In the genomic region with DNA sequence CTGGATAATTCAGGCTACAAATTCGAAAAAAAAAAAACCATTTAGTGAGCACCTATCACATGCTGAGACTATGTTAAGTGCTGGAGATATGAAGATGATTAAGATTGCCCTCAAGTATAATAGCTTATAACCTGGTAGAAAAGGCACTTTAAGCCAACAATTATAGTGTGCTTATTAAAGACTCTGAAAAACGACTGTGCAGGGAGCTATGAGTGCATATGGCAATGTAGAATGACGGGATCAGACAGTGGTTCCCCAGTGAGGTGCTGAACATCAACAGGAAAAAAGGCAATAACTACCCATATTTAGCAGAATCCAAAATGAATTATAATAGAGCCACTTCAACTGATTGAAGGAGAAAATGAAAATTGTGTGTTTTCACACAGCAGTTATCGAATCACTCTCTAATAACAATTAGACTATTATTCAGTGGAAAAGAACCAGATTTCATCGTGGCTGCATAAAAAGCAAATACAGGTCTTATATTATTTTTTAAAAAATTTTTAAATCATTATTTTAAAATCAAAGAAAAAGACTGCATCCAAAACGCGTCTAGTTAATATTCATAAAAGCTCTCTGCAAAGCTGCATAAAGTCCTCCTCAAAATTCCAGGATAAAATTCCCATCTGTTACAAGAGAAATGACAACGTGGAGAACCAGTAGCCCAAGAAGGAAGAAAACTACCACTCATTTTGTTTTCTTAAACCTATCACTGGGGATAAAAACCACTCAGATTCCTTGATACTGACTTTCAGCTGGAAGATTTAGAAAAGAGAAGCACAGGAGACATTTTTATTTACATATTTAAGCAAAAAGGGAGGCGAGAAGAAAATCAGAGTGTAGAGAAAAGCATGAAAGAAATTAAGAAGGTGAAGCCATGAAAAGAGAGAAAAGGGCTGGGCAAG, we compare ENCODE assay signal across 8 cellular contexts. TPM values are rescaled to one million over a fixed set of nuclear protein-coding genes. Genes with fewer than 3 reads are reported as not detected.
DNase-seq lines count a peak whose midpoint lies in the region; ATAC-seq and TF ChIP-seq lines count a peak whose summit lies in the region.

No MANE protein-coding gene starts in this region.

- H3K36me3 ChIP-seq in GM06990 (ENCODE audit: control insufficient read depth, insufficient read depth, low read length) = no peaks in the 10 kb centered on the region
- H3K36me3 ChIP-seq in NT2/D1 (ENCODE audit: insufficient read depth, insufficient read length, low read length) = no peaks in the 10 kb centered on the region
- H3K36me3 ChIP-seq in duodenal mucosa (ENCODE audit: control insufficient read depth in 1 of 2, insufficient read depth in 2 of 2, low read length in 2 of 2) = no peaks in the 10 kb centered on the region
- H3K36me3 ChIP-seq in neural cell (ENCODE audit: insufficient read depth, low read length) = no peaks in the 10 kb centered on the region

- no peaks in the 10 kb centered on the region for H4K20me1 ChIP-seq in neural cell (ENCODE audit: insufficient read depth)

- H3K79me2 ChIP-seq in neural cell (replicated peaks; ENCODE audit: insufficient read depth, low read length) = peaks cover 50% of the 10 kb centered on the region

- peak overlapping the region; percentile 86 for H3K27ac ChIP-seq in duodenal mucosa (ENCODE audit: low read depth, low read length)
- H3K27ac ChIP-seq in neural cell (ENCODE audit: low read length) = peak overlapping the region; percentile 71

- H2AFZ ChIP-seq in neural cell (ENCODE audit: low read depth, low read length) = peak overlapping the region; percentile 98

- no peaks in the 10 kb centered on the region for H3F3A ChIP-seq in neural cell (ENCODE audit: insufficient read depth, low read length, poor library complexity, severe bottlenecking)

- no peaks in the 10 kb centered on the region for H3K9me2 ChIP-seq in neural cell (ENCODE audit: insufficient read depth, low read length)

- H3K9ac ChIP-seq in NT2/D1 (ENCODE audit: insufficient read length, low read depth) = peak overlapping the region; percentile 83
- peak overlapping the region; percentile 71 to 92 for H3K9ac ChIP-seq in duodenal mucosa (ENCODE audit: low read depth in 1 of 2, low read length in 2 of 2)
- peak overlapping the region; percentile 80 for H3K9ac ChIP-seq in neural cell (ENCODE audit: low read length)

- H3K9me3 ChIP-seq in NT2/D1 (ENCODE audit: insufficient read depth, low read length) = no peaks in the 10 kb centered on the region
- no peaks in the 10 kb centered on the region for H3K9me3 ChIP-seq in duodenal mucosa (ENCODE audit: control insufficient read depth in 1 of 2, low read length in 2 of 2)
- H3K9me3 ChIP-seq in neural cell (ENCODE audit: low read length) = no peaks in the 10 kb centered on the region

- H3K4me2 ChIP-seq in neural cell (ENCODE audit: low read length) = peak overlapping the region; percentile 69

- no peak for TF ChIP-seq RAD21 in neural cell (conservative IDR thresholded peaks at IDR 0.05)

- TF ChIP-seq CTCF in GM06990 (IDR thresholded peaks at IDR 0.05; ENCODE audit: insufficient read depth, low read length, poor library complexity, severe bottlenecking) = no peak
- TF ChIP-seq CTCF in neural cell (IDR thresholded peaks at IDR 0.05; ENCODE audit: poor library complexity, severe bottlenecking) = no peak

- H3K27me3 ChIP-seq in GM06990 (replicated peaks; ENCODE audit: control insufficient read depth, insufficient read depth, low read length) (no peaks in the 10 kb centered on the region), NT2/D1 (ENCODE audit: insufficient read depth, insufficient read length) (no peaks in the 10 kb centered on the region), duodenal mucosa (ENCODE audit: control insufficient read depth in 1 of 2, insufficient read depth in 2 of 2, low read length in 2 of 2) (no peaks in the 10 kb centered on the region), neural cell (ENCODE audit: insufficient read depth, low read depth, low read length) (no peaks in the 10 kb centered on the region)

- H3K4me1 ChIP-seq in NT2/D1 (ENCODE audit: insufficient read depth, insufficient read length) = no peaks in the 10 kb centered on the region
- H3K4me1 ChIP-seq in duodenal mucosa (ENCODE audit: control insufficient read depth in 1 of 2, insufficient read depth in 2 of 2, low read length in 2 of 2) = peaks cover 0 to 12% of the 10 kb centered on the region in 2 donors

- H3K4me3 ChIP-seq in GM06990 (replicated peaks; ENCODE audit: low read depth, low read length) = peak overlapping the region; percentile 99
- H3K4me3 ChIP-seq in NT2/D1 (ENCODE audit: insufficient read length, low read depth) = peak overlapping the region; percentile 62
- peak overlapping the region; percentile 79 to 98 for H3K4me3 ChIP-seq in duodenal mucosa (ENCODE audit: low read depth in 1 of 2, low read length in 2 of 2)
- H3K4me3 ChIP-seq in neural cell (ENCODE audit: low read length) = peak overlapping the region; percentile 87

- no peak for ATAC-seq in esophagus mucosa
- no peak for ATAC-seq in HG03196 (IDR thresholded peaks at IDR 0.05; ENCODE audit: unreplicated experiment)

- no peak for TF ChIP-seq EP300 in neural cell (conservative IDR thresholded peaks at IDR 0.05; ENCODE audit: poor library complexity, severe bottlenecking)

- DNase-seq in GM06990 (ENCODE audit: extremely low read depth, insufficient read length) = no peak
- DNase-seq in NT2/D1 (ENCODE audit: low read depth, low spot score) = no peak
- no peak for DNase-seq in NCI-H1436 (lab: John Stamatoyannopoulos, UW)
- no peak for DNase-seq in iPS-NIHi7 (ENCODE audit: extremely low spot score)

TF ChIP-seq in neural cell, 6 proteins besides CTCF, POLR2A, EP300 and RAD21:
- no peak for TF ChIP-seq POLR2AphosphoS5 (IDR thresholded peaks at IDR 0.05)
- TF ChIP-seq, protein P1, sequence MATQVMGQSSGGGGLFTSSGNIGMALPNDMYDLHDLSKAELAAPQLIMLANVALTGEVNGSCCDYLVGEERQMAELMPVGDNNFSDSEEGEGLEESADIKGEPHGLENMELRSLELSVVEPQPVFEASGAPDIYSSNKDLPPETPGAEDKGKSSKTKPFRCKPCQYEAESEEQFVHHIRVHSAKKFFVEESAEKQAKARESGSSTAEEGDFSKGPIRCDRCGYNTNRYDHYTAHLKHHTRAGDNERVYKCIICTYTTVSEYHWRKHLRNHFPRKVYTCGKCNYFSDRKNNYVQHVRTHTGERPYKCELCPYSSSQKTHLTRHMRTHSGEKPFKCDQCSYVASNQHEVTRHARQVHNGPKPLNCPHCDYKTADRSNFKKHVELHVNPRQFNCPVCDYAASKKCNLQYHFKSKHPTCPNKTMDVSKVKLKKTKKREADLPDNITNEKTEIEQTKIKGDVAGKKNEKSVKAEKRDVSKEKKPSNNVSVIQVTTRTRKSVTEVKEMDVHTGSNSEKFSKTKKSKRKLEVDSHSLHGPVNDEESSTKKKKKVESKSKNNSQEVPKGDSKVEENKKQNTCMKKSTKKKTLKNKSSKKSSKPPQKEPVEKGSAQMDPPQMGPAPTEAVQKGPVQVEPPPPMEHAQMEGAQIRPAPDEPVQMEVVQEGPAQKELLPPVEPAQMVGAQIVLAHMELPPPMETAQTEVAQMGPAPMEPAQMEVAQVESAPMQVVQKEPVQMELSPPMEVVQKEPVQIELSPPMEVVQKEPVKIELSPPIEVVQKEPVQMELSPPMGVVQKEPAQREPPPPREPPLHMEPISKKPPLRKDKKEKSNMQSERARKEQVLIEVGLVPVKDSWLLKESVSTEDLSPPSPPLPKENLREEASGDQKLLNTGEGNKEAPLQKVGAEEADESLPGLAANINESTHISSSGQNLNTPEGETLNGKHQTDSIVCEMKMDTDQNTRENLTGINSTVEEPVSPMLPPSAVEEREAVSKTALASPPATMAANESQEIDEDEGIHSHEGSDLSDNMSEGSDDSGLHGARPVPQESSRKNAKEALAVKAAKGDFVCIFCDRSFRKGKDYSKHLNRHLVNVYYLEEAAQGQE (IDR thresholded peaks at IDR 0.05; ENCODE audit: borderline replicate concordance) = peak; percentile 29

RNA-seq across cellular contexts. Expression of gene MTMR2, which starts 1.1 kb away (rescaled TPM):
- polyA plus RNA-seq in neural cell = 24.0 and 30.9 TPM in 2 replicates
- 36.5 and 48.6 TPM in 2 replicates for polyA minus RNA-seq in neural cell
- total RNA-seq in esophagus mucosa = 20.8 TPM
